ENCODE assay signal across 13 cellular contexts in genomic region chr9:35522189-35522588, GRCh38. TPM values are rescaled to one million over a fixed set of nuclear protein-coding genes. Genes with fewer than 3 reads are reported as not detected.
DNase-seq lines count a peak whose midpoint lies in the region; ATAC-seq and TF ChIP-seq lines count a peak whose summit lies in the region.
"Had no signal": no experiment of that assay in that cellular context is flagged by ENCODE, and none has a peak within 500 bp of the region (broad histone marks: within the 10 kb centered on the region; RNA-seq: fewer than 3 reads in every experiment).

No MANE protein-coding gene starts in this region.

- DNase-seq in GM12864 (ENCODE audit: low read depth) = no peak
- no peak for DNase-seq in WERI-Rb-1
- no peak for DNase-seq in fibroblast of villous mesenchyme (ENCODE audit: low read depth)
- DNase-seq in gastrocnemius medialis = no peak
- DNase-seq in GM03348 (ENCODE audit: low spot score) = no peak
- DNase-seq in A172 (ENCODE audit: low spot score) = no peak
- no peak for DNase-seq in NCI-H526 (lab: John Stamatoyannopoulos, UW)
- DNase-seq: activated B cell treated with CpG ODN at 0.5 μM for 24 hours; activated T-cell treated with anti-CD3 and anti-CD28 coated beads, Interleukin-2, amount 50 U/mL, for 48 hours; central memory CD4-positive, alpha-beta T cell; foreskin melanocyte; NCI-H345 had no signal

- no peaks in the 10 kb centered on the region for H3K36me3 ChIP-seq in WERI-Rb-1
- no peaks in the 10 kb centered on the region for H3K36me3 ChIP-seq in gastrocnemius medialis

- ATAC-seq in gastrocnemius medialis (no peak), GM19455 (IDR thresholded peaks at IDR 0.05; ENCODE audit: unreplicated experiment) (no peak)

- H3K4me1 ChIP-seq in gastrocnemius medialis = peaks cover 78 to 81% of the 10 kb centered on the region in 2 donors

- intact Hi-C loops in gastrocnemius medialis (cut with DNase I; ENCODE audit: low total_unique reads) = loop anchor here (1.0 kb wide), 1 partner anchor 32 kb away; the partner anchor contains the start of gene RUSC2

- in situ Hi-C loops in gastrocnemius medialis (cut with MboI; ENCODE audit: low sequenced_read_pairs in 4 of 4) = no loop called here

- H3K9me3 ChIP-seq in WERI-Rb-1 (ENCODE audit: severe bottlenecking) (no peaks in the 10 kb centered on the region), gastrocnemius medialis (no peaks in the 10 kb centered on the region)

- no peak for TF ChIP-seq POLR2A in gastrocnemius medialis (IDR thresholded peaks at IDR 0.05)

- H3K27me3 ChIP-seq in WERI-Rb-1 (ENCODE audit: insufficient read depth, low read depth, severe bottlenecking) (no peaks in the 10 kb centered on the region), gastrocnemius medialis (no peaks in the 10 kb centered on the region)

- TF ChIP-seq CTCF in GM12864 (IDR thresholded peaks at IDR 0.05; ENCODE audit: low read depth, low read length, missing control alignments) (peak; percentile 17), WERI-Rb-1 (IDR thresholded peaks at IDR 0.05; ENCODE audit: low read depth, low read length) (peak; percentile 19; the same call in 1 of the 2 replicates), fibroblast of villous mesenchyme (IDR thresholded peaks at IDR 0.05; ENCODE audit: insufficient read depth, low read depth, low read length) (peak; percentile 33), gastrocnemius medialis (IDR thresholded peaks at IDR 0.05 in 4 of 5, conservative IDR thresholded peaks at IDR 0.05 in 1 of 5) (peak in 4 of 5 experiments; percentile 15 to 51 (median 38))

- H3K27ac ChIP-seq in WERI-Rb-1 = no peak overlapping the region
- peak overlapping the region; percentile 86 to 95 (median 89) for H3K27ac ChIP-seq in gastrocnemius medialis

- H3K4me3 ChIP-seq in GM12864 (ENCODE audit: low read depth, low read length) (no peak overlapping the region), WERI-Rb-1 (ENCODE audit: low read depth, low read length) (no peak overlapping the region), fibroblast of villous mesenchyme (ENCODE audit: low read depth, low read length) (no peak overlapping the region), gastrocnemius medialis (peak overlapping the region in 1 of 4 donors; percentile 32)

RNA-seq across cellular contexts. Expression of gene RUSC2, which starts 32.3 kb away (rescaled TPM):
- total RNA-seq in fibroblast of villous mesenchyme (24.2 and 33.2 TPM in 2 replicates), gastrocnemius medialis (100 to 1,000 TPM in 1 of 4 donors, 10 to 100 TPM in 3; 20.8 to 166 (median 45.7) TPM)
- total RNA-seq in A172 (2014; rRNA removed; shearing (Covaris generic)) = 18.6 and 19.9 TPM in 2 replicates
